8 cellular contexts compared by ENCODE assay signal in genomic region chr11:118435233-118435892, GRCh38. TPM values are rescaled to one million over a fixed set of nuclear protein-coding genes. Genes with fewer than 3 reads are reported as not detected.
DNase-seq lines count a peak whose midpoint lies in the region; ATAC-seq and TF ChIP-seq lines count a peak whose summit lies in the region.

No MANE protein-coding gene starts in this region.

- intact Hi-C loops in posterior vena cava (cut with DNase I), result no loop called here

- H3K36me3 ChIP-seq in cardiac muscle cell, result no peaks in the 10 kb centered on the region

- H3K27me3 ChIP-seq in cardiac muscle cell, result no peaks in the 10 kb centered on the region

- TF ChIP-seq CTCF in HFF-Myc (IDR thresholded peaks at IDR 0.05; ENCODE audit: low read depth, low read length, missing control alignments) (no peak), cardiac muscle cell (IDR thresholded peaks at IDR 0.05; ENCODE audit: low read depth, low read length) (no peak)

- peaks cover 10% of the 10 kb centered on the region for H3K36me3 Mint-ChIP-seq in activated naive CD4-positive, alpha-beta T cell treated with anti-CD3 and anti-CD28 coated beads, Interleukin-2, amount 10 ng/mL, durations not matched to agents 7 days and 5 days

- CTCF ChIA-PET in activated naive CD4-positive, alpha-beta T cell treated with anti-CD3 and anti-CD28 coated beads, Interleukin-2, amount 10 ng/mL, durations not matched to agents 7 days and 5 days (lab: Charles Lee), result interaction anchor here (1.0 to 2.3 kb wide), 5 partner anchors 9 to 264 kb away, joined by 3 to 7 read pairs (median 4); no protein-coding TSS in a partner anchor

- H3K27ac Mint-ChIP-seq in activated naive CD4-positive, alpha-beta T cell treated with anti-CD3 and anti-CD28 coated beads, Interleukin-2, amount 10 ng/mL, durations not matched to agents 7 days and 5 days, result peak overlapping the region; percentile 96

- H3K9me3 Mint-ChIP-seq in activated naive CD4-positive, alpha-beta T cell treated with anti-CD3 and anti-CD28 coated beads, Interleukin-2, amount 10 ng/mL, durations not matched to agents 7 days and 5 days, result no peaks in the 10 kb centered on the region

- peak overlapping the region; percentile 92 for H3K4me3 ChIP-seq in HFF-Myc (replicated peaks; ENCODE audit: low read depth, low read length)
- H3K4me3 ChIP-seq in cardiac muscle cell, result peak overlapping the region; percentile 99

- no peaks in the 10 kb centered on the region for H3K9me3 ChIP-seq in cardiac muscle cell (ENCODE audit: low read depth)

- peaks cover 15% of the 10 kb centered on the region for H3K27me3 Mint-ChIP-seq in activated naive CD4-positive, alpha-beta T cell treated with anti-CD3 and anti-CD28 coated beads, Interleukin-2, amount 10 ng/mL, durations not matched to agents 7 days and 5 days

- H3K4me1 ChIP-seq in cardiac muscle cell (ENCODE audit: low read depth), result peaks cover 19% of the 10 kb centered on the region

- peak overlapping the region; percentile 88 for H3K4me3 Mint-ChIP-seq in activated naive CD4-positive, alpha-beta T cell treated with anti-CD3 and anti-CD28 coated beads, Interleukin-2, amount 10 ng/mL, durations not matched to agents 7 days and 5 days

- DNase-seq in ELR (ENCODE audit: low read depth), result peak; percentile 59
- DNase-seq in HFF-Myc (ENCODE audit: extremely low read depth, low read depth), result no peak
- peak; percentile 90 for DNase-seq in NCI-H1092 (lab: John Stamatoyannopoulos, UW)
- DNase-seq in SK-N-DZ (ENCODE audit: low spot score), result peak; percentile 93
- DNase-seq in activated naive CD4-positive, alpha-beta T cell treated with anti-CD3 and anti-CD28 coated beads, Interleukin-2, amount 10 ng/mL, durations not matched to agents 7 days and 5 days, result peak; percentile 80
- DNase-seq in cardiac muscle cell (ENCODE audit: low read depth in 1 of 2, low spot score in 1 of 2), result peak; percentile 54 to 89
- peak; percentile 83 for DNase-seq in posterior vena cava (ENCODE audit: low spot score)

- peak overlapping the region; percentile 72 for H3K27ac ChIP-seq in cardiac muscle cell

- H3K4me1 Mint-ChIP-seq in activated naive CD4-positive, alpha-beta T cell treated with anti-CD3 and anti-CD28 coated beads, Interleukin-2, amount 10 ng/mL, durations not matched to agents 7 days and 5 days, result peaks cover 35% of the 10 kb centered on the region

- no peak for ATAC-seq in HG03520 (IDR thresholded peaks at IDR 0.05; ENCODE audit: unreplicated experiment)

RNA-seq across cellular contexts. Expression of gene KMT2A, which starts 0.9 kb away (rescaled TPM):
- polyA plus RNA-seq in SK-N-DZ (2014; cell fraction: cytosol; rRNA removed), result 11.7 and 13.3 TPM in 2 replicates
- 48.3 and 62.3 TPM in 2 replicates for polyA plus RNA-seq in SK-N-DZ (2014; cell fraction: nucleus; rRNA removed)
- total RNA-seq in cardiac muscle cell (23.4 and 48.2 TPM in 2 replicates), posterior vena cava (10 to 100 TPM; 47.3 to 59.7 TPM)
- polyA plus RNA-seq in cardiac muscle cell, result 28.0 and 31.6 TPM in 2 replicates

RNA-seq across cellular contexts. Expression of gene ATP5MG, which starts 34.0 kb away (rescaled TPM):
- 34.8 and 69.6 TPM in 2 replicates for polyA plus RNA-seq in SK-N-DZ (2014; cell fraction: cytosol; rRNA removed)
- 24.8 and 26.6 TPM in 2 replicates for polyA plus RNA-seq in SK-N-DZ (2014; cell fraction: nucleus; rRNA removed)
- total RNA-seq in cardiac muscle cell (65.3 and 90.5 TPM in 2 replicates), posterior vena cava (100 to 1,000 TPM; 121 to 146 TPM)
- polyA plus RNA-seq in cardiac muscle cell, result 734 and 884 TPM in 2 replicates
